ENCODE assay signal across 8 cellular contexts in the genomic region with DNA sequence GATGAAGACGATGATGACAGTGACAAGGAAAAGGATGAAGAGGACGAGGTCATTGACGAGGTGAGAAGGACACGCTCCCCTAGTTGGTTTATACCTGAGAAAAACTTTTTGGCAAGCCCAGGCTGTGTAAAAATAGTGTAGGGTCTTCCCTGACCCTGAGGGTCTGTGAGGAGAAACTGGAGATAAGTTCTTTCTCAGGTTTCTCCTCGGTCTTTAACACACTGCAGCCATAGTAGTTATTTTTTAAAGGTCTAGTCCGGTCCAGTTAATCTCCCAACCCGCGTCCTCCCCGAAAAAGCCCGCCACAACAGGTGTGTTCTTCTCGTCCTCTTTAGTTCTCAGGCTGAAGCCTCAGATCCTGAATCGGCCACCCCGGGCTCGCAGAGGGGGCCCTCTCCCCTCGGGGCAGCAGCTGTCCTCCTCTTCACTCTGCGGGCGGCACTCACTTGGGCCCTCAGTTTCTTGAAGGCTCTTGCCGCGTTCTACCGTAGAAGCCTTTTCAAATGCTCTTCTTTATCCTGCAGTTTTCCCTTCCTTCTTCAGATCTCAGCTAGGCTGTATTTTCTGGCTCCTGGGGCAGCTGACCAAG. TPM values are rescaled to one million over a fixed set of nuclear protein-coding genes. Genes with fewer than 3 reads are reported as not detected.
DNase-seq lines count a peak whose midpoint lies in the region; ATAC-seq and TF ChIP-seq lines count a peak whose summit lies in the region.

No MANE protein-coding gene starts in this region.

- H3K27me3 ChIP-seq in right atrium auricular region (no peaks in the 10 kb centered on the region), dorsolateral prefrontal cortex (no peaks in the 10 kb centered on the region)

- H3K4me3 ChIP-seq in right atrium auricular region (peak overlapping the region; percentile 85 to 98), dorsolateral prefrontal cortex (peak overlapping the region; percentile 60 to 100 (median 97))

- peaks cover 6% of the 10 kb centered on the region for H3K4me1 Mint-ChIP-seq in neural crest cell

- H3K4me3 Mint-ChIP-seq in neural crest cell, result no peak overlapping the region

- H3K27ac ChIP-seq in right atrium auricular region (peak overlapping the region; percentile 80 to 88), dorsolateral prefrontal cortex (peak overlapping the region in 55 of 59 donors; percentile 85 to 99 (median 96))

- peaks cover 28% of the 10 kb centered on the region for H3K36me3 ChIP-seq in right atrium auricular region

- no peak overlapping the region for H3K27ac Mint-ChIP-seq in neural crest cell (ENCODE audit: unreplicated experiment)

- H3K9me3 ChIP-seq in right atrium auricular region, result no peaks in the 10 kb centered on the region

- TF ChIP-seq CTCF in right atrium auricular region (IDR thresholded peaks at IDR 0.05), result no peak
- TF ChIP-seq CTCF in dorsolateral prefrontal cortex (IDR thresholded peaks at IDR 0.05 in 54 of 56, conservative IDR thresholded peaks at IDR 0.05 in 2 of 56; ENCODE audit: low read depth in 1 of 56, partially characterized antibody in 56 of 56), result no peak
- no peak for TF ChIP-seq CTCF in neural crest cell (conservative IDR thresholded peaks at IDR 0.05)

- H3K4me1 ChIP-seq in right atrium auricular region, result peaks cover 0 to 32% of the 10 kb centered on the region in 2 donors

- H3K36me3 Mint-ChIP-seq in neural crest cell (ENCODE audit: low read depth), result peaks cover 8% of the 10 kb centered on the region

- intact Hi-C loops in left cardiac atrium (cut with DNase I) (no loop called here), dorsolateral prefrontal cortex (cut with DNase I) (loop anchor here (2.0 to 10.0 kb wide), 4 partner anchors 29 to 101 kb away; a partner anchor contains a TSS)

- H3K9me3 Mint-ChIP-seq in neural crest cell, result no peaks in the 10 kb centered on the region

- no peak for ATAC-seq in left cardiac atrium

- H3K27me3 Mint-ChIP-seq in neural crest cell (ENCODE audit: low read depth), result no peaks in the 10 kb centered on the region

- DNase-seq in right atrium auricular region (ENCODE audit: low spot score) (no peak), left cardiac atrium (no peak), OCI-M1 (lab: John Stamatoyannopoulos, UW) (peak; percentile 61), dorsolateral prefrontal cortex (no peak), neural crest cell (ENCODE audit: low read depth, low spot score) (peak; percentile 6), NOMO-1 treated with DMSO at 0.1 percent for 48 hours (lab: John Stamatoyannopoulos, UW; ENCODE audit: unreplicated experiment) (no peak), hepatic stellate cell (ENCODE audit: low spot score) (no peak), NCI-H1694 (lab: John Stamatoyannopoulos, UW) (no peak)

RNA-seq across cellular contexts. Expression of a gene that starts 0.4 kb away (rescaled TPM):
- total RNA-seq in right atrium auricular region (10 to 100 TPM; 34.1 to 37.3 TPM), left cardiac atrium (10 to 100 TPM; 34.8 to 51.1 TPM), dorsolateral prefrontal cortex (10 to 100 TPM; 23.8 to 46.6 (median 33.8) TPM), neural crest cell (89.7 and 89.8 TPM in 2 replicates)

RNA-seq across cellular contexts. Expression of a gene that starts 0.7 kb away (rescaled TPM):
- total RNA-seq in right atrium auricular region (10 to 100 TPM; 54.1 to 81.0 TPM), left cardiac atrium (10 to 100 TPM; 59.5 to 68.5 TPM), dorsolateral prefrontal cortex (100 to 1,000 TPM in 17 of 120 experiments, 10 to 100 TPM in 103; 47.8 to 122 (median 86.3) TPM), neural crest cell (50.9 and 54.0 TPM in 2 replicates)

RNA-seq across cellular contexts. Expression of a gene that starts 48.1 kb away (rescaled TPM):
- under 1 TPM; 0.28 to 0.67 TPM for total RNA-seq in right atrium auricular region
- total RNA-seq in left cardiac atrium, result under 1 TPM; 0.34 to 0.38 TPM
- total RNA-seq in dorsolateral prefrontal cortex, result 1 to 10 TPM in 1 of 120 experiments, under 1 TPM in 61, not detected in 58; 0.17 to 1.1 (median 0.39) TPM
- total RNA-seq in neural crest cell, result not detected in 2 replicates

RNA-seq across cellular contexts. Expression of a gene that starts 57.3 kb away (rescaled TPM):
- total RNA-seq in right atrium auricular region, result 10 to 100 TPM; 25.1 to 44.5 TPM
- 10 to 100 TPM; 37.1 to 39.7 TPM for total RNA-seq in left cardiac atrium
- total RNA-seq in dorsolateral prefrontal cortex, result 10 to 100 TPM; 14.4 to 25.9 (median 20.1) TPM
- 35.6 and 36.3 TPM in 2 replicates for total RNA-seq in neural crest cell

Comparison
In these comparisons a context has a peak if more than half of its experiments do, and no peak if none do; other contexts are left out.
1. DNase-seq: peak in OCI-M1 (single experiment) and neural crest cell (single experiment); none in right atrium auricular region (single experiment), left cardiac atrium (single experiment), dorsolateral prefrontal cortex (0 of 10), NOMO-1 treated with DMSO at 0.1 percent for 48 hours (single experiment), hepatic stellate cell (single experiment) and NCI-H1694 (single experiment).
2. intact Hi-C loops: an anchor here in dorsolateral prefrontal cortex (2.0 to 10.0 kb wide); none called in left cardiac atrium.